18 cellular contexts compared by ENCODE assay signal in the genomic region with DNA sequence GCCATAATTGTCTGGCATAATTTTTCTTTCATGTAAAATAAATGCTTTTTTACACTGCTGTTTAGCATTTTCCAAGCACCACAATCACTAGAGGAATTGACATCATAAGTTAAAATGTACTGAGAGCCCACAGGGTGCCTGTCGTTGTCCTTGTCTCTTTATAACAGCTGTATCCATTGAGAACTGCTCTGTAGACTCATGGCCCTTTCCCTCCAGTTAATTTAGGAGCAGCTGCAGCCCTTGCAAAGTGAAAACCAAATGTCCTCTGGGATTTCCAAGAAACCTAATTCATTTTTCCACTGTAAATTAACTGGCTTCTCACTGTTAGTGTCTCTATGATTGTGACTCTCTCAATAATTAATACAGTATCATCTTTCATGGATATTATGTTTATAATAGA.
DNase-seq lines count a peak whose midpoint lies in the region; TF ChIP-seq lines count a peak whose summit lies in the region.
"Had no signal": no experiment of that assay in that cellular context is flagged by ENCODE, and none has a peak within 500 bp of the region (broad histone marks: within the 10 kb centered on the region; RNA-seq: fewer than 3 reads in every experiment).

No MANE protein-coding gene starts in this region.

- no peaks in the 10 kb centered on the region for H3K79me2 ChIP-seq in SK-N-SH (ENCODE audit: insufficient read depth)

- H2AFZ ChIP-seq in SK-N-SH (ENCODE audit: low read depth), result no peak overlapping the region
- H2AFZ ChIP-seq: GM23338 had no signal

- WGBS in SK-N-SH (ENCODE audit: low lambda C conversion rate), result 5% methylated on average over 1 of the region's 1 CpG

- H3F3A ChIP-seq in SK-N-SH (replicated peaks; ENCODE audit: insufficient read depth), result no peaks in the 10 kb centered on the region

- no peaks in the 10 kb centered on the region for H3K4me1 ChIP-seq in SK-N-SH (ENCODE audit: control insufficient read depth in 1 of 2, insufficient read depth in 2 of 2, low read depth in 1 of 2, low read length in 1 of 2)
- H3K4me1 ChIP-seq: BE2C had no signal

- H3K27ac ChIP-seq in SK-N-SH (ENCODE audit: low read depth in 2 of 2, low read length in 1 of 2), result no peak overlapping the region
- H3K27ac ChIP-seq: HL-60 had no signal

- H4K20me1 ChIP-seq in SK-N-SH (ENCODE audit: insufficient read depth), result no peaks in the 10 kb centered on the region

- CTCF ChIA-PET in SK-N-SH (lab: Yijun Ruan, JAX), result no interaction called here

- H3K9me3 ChIP-seq in SK-N-SH, result no peaks in the 10 kb centered on the region
- H3K9me3 ChIP-seq: BE2C had no signal

- no peak for TF ChIP-seq EP300 in SK-N-SH (IDR thresholded peaks at IDR 0.05; ENCODE audit: borderline replicate concordance in 1 of 2, low read depth in 1 of 2, low read length in 1 of 2)

- no peaks in the 10 kb centered on the region for H3K9me2 ChIP-seq in SK-N-SH

- H3K27me3 ChIP-seq in SK-N-SH (ENCODE audit: insufficient read depth), result no peaks in the 10 kb centered on the region
- H3K27me3 ChIP-seq: BE2C had no signal

- no peak overlapping the region for H3K4me3 ChIP-seq in SK-N-SH (ENCODE audit: low read depth in 2 of 2, low read length in 1 of 2)
- H3K4me3 ChIP-seq: GM23338 had no signal

- no peak for TF ChIP-seq RAD21 in SK-N-SH (IDR thresholded peaks at IDR 0.05; ENCODE audit: low read length)

- TF ChIP-seq CTCF in SK-N-SH (IDR thresholded peaks at IDR 0.05), result no peak

- H3K9ac ChIP-seq in SK-N-SH, result no peak overlapping the region

- DNase-seq in DMS 273 (lab: John Stamatoyannopoulos, UW; ENCODE audit: unreplicated experiment), result peak; percentile 62
- peak; percentile 69 for DNase-seq in LHCN-M2 (ENCODE audit: low read depth)
- peak; percentile 86 for DNase-seq in NCI-H2171 treated with DMSO at 0.1 percent for 48 hours (lab: John Stamatoyannopoulos, UW)
- DNase-seq in myocyte (ENCODE audit: low read depth), result peak; percentile 76
- no peak for DNase-seq in SK-N-SH
- no peak for DNase-seq in activated naive CD4-positive, alpha-beta T cell treated with anti-CD3 and anti-CD28 coated beads, Interleukin-2, amount 50 U/mL, for 16 hours
- DNase-seq in stimulated activated CD4-positive, alpha-beta T cell treated with anti-CD3 and anti-CD28 coated beads, Interleukin-2, amount 100 ng/mL, for 48 hours, result no peak
- DNase-seq: BE2C; C1 segment of cervical spinal cord; CD4-positive, CD25-positive, alpha-beta regulatory T cell; CD8-positive, alpha-beta memory T cell; COR-L47; DMS153; DMS79; GDM1; HCEC 1CT had no signal

- H3K4me2 ChIP-seq in SK-N-SH, result no peak overlapping the region
- H3K4me2 ChIP-seq: GM23338 had no signal

- POLR2A ChIA-PET in SK-N-SH (lab: Yijun Ruan, JAX), result no interaction called here

- no peaks in the 10 kb centered on the region for H3K36me3 ChIP-seq in SK-N-SH (replicated peaks in 1 of 2; ENCODE audit: control insufficient read depth in 1 of 2, insufficient read depth in 2 of 2, low read length in 1 of 2)
- H3K36me3 ChIP-seq: BE2C had no signal

TF ChIP-seq in SK-N-SH, 30 proteins besides CTCF, POLR2A, EP300 and RAD21:
- no peak for TF ChIP-seq FOXJ3 (CRISPR knock-in tag; IDR thresholded peaks at IDR 0.05)

Comparison
In these comparisons a context has a peak if more than half of its experiments do, and no peak if none do; other contexts are left out.
1. DNase-seq: peak in DMS 273 (single experiment), LHCN-M2 (single experiment), NCI-H2171 treated with DMSO at 0.1 percent for 48 hours (single experiment) and myocyte (single experiment); none in SK-N-SH (single experiment), activated naive CD4-positive, alpha-beta T cell treated with anti-CD3 and anti-CD28 coated beads, Interleukin-2, amount 50 U/mL, for 16 hours (single experiment) and stimulated activated CD4-positive, alpha-beta T cell treated with anti-CD3 and anti-CD28 coated beads, Interleukin-2, amount 100 ng/mL, for 48 hours (0 of 2).